ENCODE assay signal across 14 cellular contexts in genomic region chr5:24365406-24365805, GRCh38.
A peak's percentile ranks its signal among the peaks of the same experiment; 100 is the strongest.
DNase-seq lines count a peak whose midpoint lies in the region; ATAC-seq, FAIRE-seq and TF ChIP-seq lines count a peak whose summit lies in the region.
"Had no signal": no experiment of that assay in that cellular context is flagged by ENCODE, and none has a peak within 500 bp of the region (broad histone marks: within the 10 kb centered on the region; RNA-seq: fewer than 3 reads in every experiment).

No MANE protein-coding gene starts in this region.

- H2BK120ac ChIP-seq in H9 (ENCODE audit: low read depth, low read length, poor library complexity, severe bottlenecking): no peak overlapping the region

- peaks cover 0 to 6% of the 10 kb centered on the region in 2 experiments; a peak in 2 of 5 replicates for H3K9me3 Mint-ChIP-seq in H9

- H3K4me3 Mint-ChIP-seq in H9: no peak overlapping the region
- H3K4me3 Mint-ChIP-seq: CD8-positive, alpha-beta T cell had no signal

- H2BK5ac ChIP-seq in H9 (ENCODE audit: insufficient read length, low read length): no peak overlapping the region

- no peak overlapping the region for H2AFZ ChIP-seq in H9 (ENCODE audit: low read length)

- no peak overlapping the region for H3K56ac ChIP-seq in H9 (ENCODE audit: insufficient read length, low read depth, low read length)

- no peak overlapping the region for H3K14ac ChIP-seq in H9 (ENCODE audit: insufficient read depth, low read length)

- no peaks in the 10 kb centered on the region for H3K36me3 ChIP-seq in RWPE2 (ENCODE audit: low read depth)
- no peaks in the 10 kb centered on the region for H3K36me3 ChIP-seq in HAP-1 (replicated peaks)
- H3K36me3 ChIP-seq: Peyer's patch had no signal

- FAIRE-seq in urothelium cell line (lab: Jason Lieb, UNC): peak; percentile 77

- H3K23ac ChIP-seq in H9 (ENCODE audit: insufficient read length, low read depth, low read length): no peak overlapping the region

- no peaks in the 10 kb centered on the region for H3K4me1 Mint-ChIP-seq in H9

- no peaks in the 10 kb centered on the region for H3K23me2 ChIP-seq in H9 (ENCODE audit: insufficient read length, low read depth, low read length, poor library complexity, severe bottlenecking)

- H3K36me3 Mint-ChIP-seq in H9 (ENCODE audit: insufficient read depth in 1 of 3, low read depth in 3 of 3): peaks cover 0 to 8% (median 0%) of the 10 kb centered on the region in 3 experiments; a peak in 4 of 7 replicates
- H3K36me3 Mint-ChIP-seq: CD8-positive, alpha-beta T cell had no signal

- no CpG with 5 or more reads among the region's 1 CpG for WGBS in H9 (ENCODE audit: extremely low coverage, insufficient read length, low lambda C conversion rate)

- H3K4me3 ChIP-seq in RWPE2 (ENCODE audit: severe bottlenecking) (no peak overlapping the region), HAP-1 (no peak overlapping the region)
- H3K4me3 ChIP-seq: Peyer's patch had no signal

- H3K27ac Mint-ChIP-seq in H9: peak overlapping the region in 2 of 3 experiments; percentile 7 to 82; a peak in 3 of 7 replicates
- H3K27ac Mint-ChIP-seq: CD8-positive, alpha-beta T cell had no signal

- no peak overlapping the region for H3K4me2 ChIP-seq in H9 (ENCODE audit: insufficient read depth, insufficient read length, low read length)

- ATAC-seq in RWPE2 (ENCODE audit: low read depth) (peak; percentile 74), HG03139 (IDR thresholded peaks at IDR 0.05; ENCODE audit: unreplicated experiment) (no peak)
- ATAC-seq: CD8-positive, alpha-beta T cell had no signal

- H2BK15ac ChIP-seq in H9 (ENCODE audit: low read depth, low read length): no peak overlapping the region

- H2AK5ac ChIP-seq in H9 (ENCODE audit: insufficient read length, low read length): no peak overlapping the region

- H3K9me3 ChIP-seq in H9 (ENCODE audit: control insufficient read depth, low read depth, low read length) (no peaks in the 10 kb centered on the region), RWPE2 (ENCODE audit: severe bottlenecking) (no peaks in the 10 kb centered on the region), HAP-1 (no peaks in the 10 kb centered on the region)
- H3K9me3 ChIP-seq: Peyer's patch had no signal

- no peak overlapping the region for H3T11ph ChIP-seq in H9 (ENCODE audit: low read length)

- in situ Hi-C loops in HAP-1 (cut with MboI; ENCODE audit: low sequenced_read_pairs): no loop called here

- H3K79me1 ChIP-seq in H9 (ENCODE audit: insufficient read depth, low read depth, low read length, poor library complexity, severe bottlenecking): no peaks in the 10 kb centered on the region

- no peak overlapping the region for H2BK20ac ChIP-seq in H9 (ENCODE audit: low read depth, low read length, poor library complexity, severe bottlenecking)

- H4K8ac ChIP-seq in H9 (replicated peaks; ENCODE audit: insufficient read length, low read depth, low read length): no peak overlapping the region

- H3K27me3 ChIP-seq in H9 (ENCODE audit: insufficient read depth, low read length) (no peaks in the 10 kb centered on the region), RWPE2 (ENCODE audit: insufficient read depth, poor library complexity, severe bottlenecking) (no peaks in the 10 kb centered on the region), HAP-1 (ENCODE audit: low read depth) (no peaks in the 10 kb centered on the region)
- H3K27me3 ChIP-seq: Peyer's patch had no signal

- no peak overlapping the region for H3K18ac ChIP-seq in H9 (ENCODE audit: insufficient read length, low read depth, low read length)

- peaks cover 2% of the 10 kb centered on the region; the same call in 1 of the 2 replicates for H3K27me3 Mint-ChIP-seq in H9 (ENCODE audit: low read depth)

- no peaks in the 10 kb centered on the region for H3K79me2 ChIP-seq in H9 (ENCODE audit: insufficient read depth, low read length)

- H3K27ac ChIP-seq in H9 (ENCODE audit: insufficient read length, low read depth, low read length) (no peak overlapping the region), RWPE2 (ENCODE audit: poor library complexity, severe bottlenecking) (no peak overlapping the region)
- H3K27ac ChIP-seq: Peyer's patch had no signal

- no peak overlapping the region for H4K91ac ChIP-seq in H9 (ENCODE audit: insufficient read length, low read depth, low read length)

- no peaks in the 10 kb centered on the region for H4K20me1 ChIP-seq in H9 (ENCODE audit: control insufficient read depth, insufficient read depth, insufficient read length)

- no peak overlapping the region for H2BK12ac ChIP-seq in H9 (ENCODE audit: insufficient read length, low read depth, low read length)

- TF ChIP-seq CTCF in H9 (conservative IDR thresholded peaks at IDR 0.05) (no peak), RWPE2 (IDR thresholded peaks at IDR 0.05; ENCODE audit: poor library complexity, severe bottlenecking) (no peak)

- H4K5ac ChIP-seq in H9 (ENCODE audit: insufficient read length, low read depth, low read length): no peak overlapping the region

- H3K4me1 ChIP-seq in H9 (ENCODE audit: insufficient read depth, low read length) (no peaks in the 10 kb centered on the region), RWPE2 (ENCODE audit: insufficient read depth, poor library complexity, severe bottlenecking) (peaks cover 5% of the 10 kb centered on the region), HAP-1 (no peaks in the 10 kb centered on the region)
- H3K4me1 ChIP-seq: Peyer's patch had no signal

- no peak overlapping the region for H3K4ac ChIP-seq in H9 (ENCODE audit: low read depth, low read length)

- DNase-seq in H9: no peak
- DNase-seq in RWPE2 (ENCODE audit: low spot score): no peak
- DNase-seq in kidney tubule cell (ENCODE audit: low spot score): peak; percentile 71
- no peak for DNase-seq in urothelium cell line (ENCODE audit: low spot score)
- no peak for DNase-seq in HAP-1 (ENCODE audit: low spot score in 2 of 2)
- DNase-seq in NOMO-1 (lab: John Stamatoyannopoulos, UW; ENCODE audit: unreplicated experiment in 2 of 2): no peak
- DNase-seq: CD8-positive, alpha-beta T cell; KG1; MM.1S; NCI-H187; NCI-H446 treated with DMSO at 0.1 percent for 48 hours; Peyer's patch; SIG-M5 had no signal

- no peak overlapping the region for H3K9ac ChIP-seq in H9 (ENCODE audit: extremely low read depth, insufficient read length, low read length)
